16 cellular contexts compared by ENCODE assay signal in the genomic region with DNA sequence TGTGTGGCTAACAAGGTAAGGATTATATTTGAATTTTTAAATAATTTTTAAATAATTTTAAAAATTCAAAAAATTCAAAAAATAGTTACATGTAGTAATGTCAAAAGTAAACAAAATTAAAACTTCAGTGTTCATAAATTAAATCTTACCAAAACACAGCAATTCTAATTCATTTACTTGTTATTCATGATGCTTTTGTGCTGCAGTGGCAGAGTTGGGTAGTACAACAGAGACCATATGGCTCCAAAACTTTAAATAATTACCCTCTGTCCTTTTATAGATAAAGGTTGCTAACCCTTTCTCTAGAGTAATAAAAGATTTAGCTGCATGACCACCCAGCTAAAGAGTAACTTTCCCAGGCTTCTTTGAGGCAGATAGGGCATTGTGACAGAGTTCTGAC.
DNase-seq lines count a peak whose midpoint lies in the region; TF ChIP-seq lines count a peak whose summit lies in the region.
"Had no signal": no experiment of that assay in that cellular context is flagged by ENCODE, and none has a peak within 500 bp of the region (broad histone marks: within the 10 kb centered on the region; RNA-seq: fewer than 3 reads in every experiment).

No MANE protein-coding gene starts in this region.

- H2BK20ac ChIP-seq in H9 (ENCODE audit: low read depth, low read length, poor library complexity, severe bottlenecking), result no peak overlapping the region

- in situ Hi-C loops in astrocyte of the spinal cord (cut with HindIII; ENCODE audit: low sequenced_read_pairs), result no loop called here

- H3K36me3 Mint-ChIP-seq in H9 (ENCODE audit: insufficient read depth in 1 of 3, low read depth in 3 of 3) (no peaks in the 10 kb centered on the region), glutamatergic neuron (ENCODE audit: unreplicated experiment) (no peaks in the 10 kb centered on the region), progenitor cell of endocrine pancreas (ENCODE audit: insufficient read depth) (no peaks in the 10 kb centered on the region)
- H3K36me3 Mint-ChIP-seq: CD4-positive, alpha-beta memory T cell had no signal

- no peaks in the 10 kb centered on the region for H3K4me1 ChIP-seq in H9 (ENCODE audit: insufficient read depth, low read length)
- H3K4me1 ChIP-seq: HAP-1 had no signal

- TF ChIP-seq CTCF in H9 (conservative IDR thresholded peaks at IDR 0.05), result peak; percentile 44; the same call in 2 of the 3 replicates
- peak; percentile 3 for TF ChIP-seq CTCF in astrocyte of the spinal cord (IDR thresholded peaks at IDR 0.05; ENCODE audit: low read depth, low read length)
- TF ChIP-seq CTCF in glutamatergic neuron (IDR thresholded peaks at IDR 0.05; ENCODE audit: partially characterized antibody, unreplicated experiment), result peak; percentile 32
- peak; percentile 27 for TF ChIP-seq CTCF in progenitor cell of endocrine pancreas (IDR thresholded peaks at IDR 0.05; ENCODE audit: unreplicated experiment)

- no peaks in the 10 kb centered on the region for H4K20me1 ChIP-seq in H9 (ENCODE audit: control insufficient read depth, insufficient read depth, insufficient read length)

- H3K27ac ChIP-seq in H9 (ENCODE audit: insufficient read length, low read depth, low read length), result no peak overlapping the region
- H3K27ac ChIP-seq: C4-2B, HL-60 had no signal

- H2BK12ac ChIP-seq in H9 (ENCODE audit: insufficient read length, low read depth, low read length), result no peak overlapping the region

- no peak overlapping the region for H2AK5ac ChIP-seq in H9 (ENCODE audit: insufficient read length, low read length)

- H3K79me1 ChIP-seq in H9 (ENCODE audit: insufficient read depth, low read depth, low read length, poor library complexity, severe bottlenecking), result no peaks in the 10 kb centered on the region

- no peak overlapping the region for H3K27ac Mint-ChIP-seq in H9
- no peak overlapping the region for H3K27ac Mint-ChIP-seq in glutamatergic neuron (ENCODE audit: unreplicated experiment)
- no peak overlapping the region for H3K27ac Mint-ChIP-seq in progenitor cell of endocrine pancreas
- H3K27ac Mint-ChIP-seq: B cell; CD4-positive, alpha-beta memory T cell; HFFc6 had no signal

- no peaks in the 10 kb centered on the region for H3K27me3 ChIP-seq in H9 (ENCODE audit: insufficient read depth, low read length)

- H2BK120ac ChIP-seq in H9 (ENCODE audit: low read depth, low read length, poor library complexity, severe bottlenecking), result no peak overlapping the region

- no peak overlapping the region for H3K9ac ChIP-seq in H9 (ENCODE audit: extremely low read depth, insufficient read length, low read length)

- no peak overlapping the region for H3K14ac ChIP-seq in H9 (ENCODE audit: insufficient read depth, low read length)

- no peak overlapping the region for H3K23ac ChIP-seq in H9 (ENCODE audit: insufficient read length, low read depth, low read length)

- no peak overlapping the region for H4K5ac ChIP-seq in H9 (ENCODE audit: insufficient read length, low read depth, low read length)

- H3K4me3 ChIP-seq in astrocyte of the spinal cord (ENCODE audit: low read depth, low read length), result no peak overlapping the region
- H3K4me3 ChIP-seq: HAP-1 had no signal

- no peak overlapping the region for H4K91ac ChIP-seq in H9 (ENCODE audit: insufficient read length, low read depth, low read length)

- H3K4me1 Mint-ChIP-seq in H9 (no peaks in the 10 kb centered on the region), glutamatergic neuron (ENCODE audit: low read depth, unreplicated experiment) (no peaks in the 10 kb centered on the region), progenitor cell of endocrine pancreas (ENCODE audit: low read depth) (no peaks in the 10 kb centered on the region)
- H3K4me1 Mint-ChIP-seq: B cell; CD4-positive, alpha-beta memory T cell had no signal

- H3K23me2 ChIP-seq in H9 (ENCODE audit: insufficient read length, low read depth, low read length, poor library complexity, severe bottlenecking), result no peaks in the 10 kb centered on the region

- H3K9me3 Mint-ChIP-seq in H9, result no peaks in the 10 kb centered on the region
- no peaks in the 10 kb centered on the region for H3K9me3 Mint-ChIP-seq in glutamatergic neuron (ENCODE audit: unreplicated experiment)
- no peaks in the 10 kb centered on the region for H3K9me3 Mint-ChIP-seq in progenitor cell of endocrine pancreas (ENCODE audit: low read depth)

- no peak overlapping the region for H3T11ph ChIP-seq in H9 (ENCODE audit: low read length)

- no peak overlapping the region for H3K18ac ChIP-seq in H9 (ENCODE audit: insufficient read length, low read depth, low read length)

- no peaks in the 10 kb centered on the region for H3K79me2 ChIP-seq in H9 (ENCODE audit: insufficient read depth, low read length)

- H3K56ac ChIP-seq in H9 (ENCODE audit: insufficient read length, low read depth, low read length), result no peak overlapping the region

- DNase-seq in H9 (no peak), astrocyte of the spinal cord (ENCODE audit: low read depth, low spot score) (no peak), glutamatergic neuron (no peak), progenitor cell of endocrine pancreas (ENCODE audit: low spot score, unreplicated experiment) (no peak), NCI-H187 treated with DMSO at 0.1 percent for 48 hours (lab: John Stamatoyannopoulos, UW) (no peak)
- no peak for DNase-seq in activated CD4-positive, alpha-beta T cell treated with anti-CD3 and anti-CD28 coated beads, Interleukin-2, amount 50 U/mL, for 4 hours
- no peak for DNase-seq in stimulated activated CD4-positive, alpha-beta T cell treated with anti-CD3 and anti-CD28 coated beads, Interleukin-1b, Interleukin-23, amount 100 ng/mL, for 48 hours
- DNase-seq: CD4-positive, alpha-beta memory T cell; COR-L47; DMS53; GOT3; HFFc6 had no signal

- no peak overlapping the region for H3K4me3 Mint-ChIP-seq in H9
- no peak overlapping the region for H3K4me3 Mint-ChIP-seq in glutamatergic neuron (ENCODE audit: unreplicated experiment)
- no peak overlapping the region for H3K4me3 Mint-ChIP-seq in progenitor cell of endocrine pancreas (ENCODE audit: low read depth)
- H3K4me3 Mint-ChIP-seq: B cell; CD4-positive, alpha-beta memory T cell; HFFc6 had no signal

- no peak overlapping the region for H2AFZ ChIP-seq in H9 (ENCODE audit: low read length)

- no peaks in the 10 kb centered on the region for H3K9me3 ChIP-seq in H9 (ENCODE audit: control insufficient read depth, low read depth, low read length)
- H3K9me3 ChIP-seq: HAP-1 had no signal

- H2BK15ac ChIP-seq in H9 (ENCODE audit: low read depth, low read length), result no peak overlapping the region

- H3K4me2 ChIP-seq in H9 (ENCODE audit: insufficient read depth, insufficient read length, low read length), result no peak overlapping the region

- no peak overlapping the region for H3K4ac ChIP-seq in H9 (ENCODE audit: low read depth, low read length)

- H2BK5ac ChIP-seq in H9 (ENCODE audit: insufficient read length, low read length), result no peak overlapping the region

- H3K27me3 Mint-ChIP-seq in H9 (ENCODE audit: low read depth), result no peaks in the 10 kb centered on the region
- no peaks in the 10 kb centered on the region for H3K27me3 Mint-ChIP-seq in glutamatergic neuron (ENCODE audit: unreplicated experiment)
- H3K27me3 Mint-ChIP-seq in progenitor cell of endocrine pancreas, result no peaks in the 10 kb centered on the region
- H3K27me3 Mint-ChIP-seq: B cell; CD4-positive, alpha-beta memory T cell had no signal

- no peak overlapping the region for H4K8ac ChIP-seq in H9 (replicated peaks; ENCODE audit: insufficient read length, low read depth, low read length)
